8 cellular contexts compared by ENCODE assay signal in the genomic region with DNA sequence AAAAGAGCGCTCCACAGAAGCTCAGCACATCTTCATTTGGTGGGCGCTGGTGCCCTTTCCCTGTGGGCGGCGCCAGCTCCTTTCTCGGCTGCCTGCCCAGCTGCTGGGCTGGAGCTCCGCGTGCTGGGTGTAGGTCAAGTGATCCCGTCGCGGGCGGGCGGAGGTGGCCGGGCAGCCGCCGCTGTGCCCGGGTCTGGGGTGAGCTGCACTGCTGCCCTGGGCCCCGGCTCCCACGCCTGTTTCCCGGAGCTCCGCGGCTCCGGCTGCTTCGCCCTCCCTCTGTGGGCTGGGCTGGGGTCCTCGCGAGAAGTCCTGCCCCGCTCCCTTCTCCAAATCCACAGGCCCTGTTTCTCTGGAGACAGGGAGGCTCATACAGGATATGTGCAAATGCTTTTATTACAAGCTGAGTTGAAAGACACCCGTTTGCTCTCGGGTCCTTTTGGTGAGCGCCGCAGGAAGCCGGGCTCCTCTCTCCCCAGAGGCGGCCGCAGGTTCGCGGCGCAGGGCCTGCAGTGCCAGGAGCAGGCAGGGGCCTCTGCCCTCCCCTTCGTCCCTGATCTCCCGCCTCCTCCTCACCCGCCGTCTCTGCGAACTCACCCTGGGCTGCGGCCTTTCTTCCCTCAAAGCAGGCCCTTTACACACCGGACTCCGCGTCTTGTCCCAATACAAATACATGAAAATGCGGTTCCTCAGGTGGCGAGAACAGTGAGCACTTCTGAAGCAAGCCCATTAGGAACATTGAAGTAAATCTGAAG.
DNase-seq lines count a peak whose midpoint lies in the region; ATAC-seq and TF ChIP-seq lines count a peak whose summit lies in the region.

No MANE protein-coding gene starts in this region.

- H3K9ac ChIP-seq in iPS-20b (ENCODE audit: low read depth, low read length), result peak overlapping the region; percentile 55; the same call in 1 of the 2 replicates

- ATAC-seq in HG02759 (IDR thresholded peaks at IDR 0.05; ENCODE audit: unreplicated experiment) (peak; percentile 67), HG03095 (IDR thresholded peaks at IDR 0.05; ENCODE audit: unreplicated experiment) (no peak)

- H3K9me3 ChIP-seq in SJSA1 (replicated peaks), result no peaks in the 10 kb centered on the region
- H3K9me3 ChIP-seq in breast epithelium, result no peaks in the 10 kb centered on the region
- no peaks in the 10 kb centered on the region for H3K9me3 ChIP-seq in iPS-20b (ENCODE audit: insufficient read depth, low read depth, low read length)

- intact Hi-C loops in breast epithelium (cut with DNase I; ENCODE audit: low total_unique reads), result no loop called here

- 0 out of 2 replicates have a peak, but pooled peaks cover 3% of the 10 kb centered on the region for H3K4me1 ChIP-seq in SJSA1 (replicated peaks)
- H3K4me1 ChIP-seq in breast epithelium, result no peaks in the 10 kb centered on the region
- H3K4me1 ChIP-seq in iPS-20b (ENCODE audit: insufficient read depth, low read length), result peaks cover 4% of the 10 kb centered on the region; the same call in 1 of the 2 replicates

- no peak overlapping the region for H3K27ac ChIP-seq in SJSA1
- peak overlapping the region; percentile 73 to 77 for H3K27ac ChIP-seq in breast epithelium
- H3K27ac ChIP-seq in iPS-20b (ENCODE audit: low read length), result no peak overlapping the region

- no peak for TF ChIP-seq CTCF in breast epithelium (IDR thresholded peaks at IDR 0.05)

- H3K27me3 ChIP-seq in SJSA1 (replicated peaks) (no peaks in the 10 kb centered on the region; the same call in 1 of the 2 replicates), breast epithelium (no peaks in the 10 kb centered on the region), iPS-20b (ENCODE audit: insufficient read depth, low read length) (peaks cover 44% of the 10 kb centered on the region)

- no peaks in the 10 kb centered on the region for H3K36me3 ChIP-seq in SJSA1
- H3K36me3 ChIP-seq in breast epithelium, result no peaks in the 10 kb centered on the region
- no peaks in the 10 kb centered on the region for H3K36me3 ChIP-seq in iPS-20b (ENCODE audit: insufficient read depth, low read depth, low read length)

- DNase-seq in GM04504 (ENCODE audit: low read depth) (peak; percentile 3), SJSA1 (ENCODE audit: low read depth in 1 of 2, low spot score in 2 of 2) (peak; percentile 40 to 52), breast epithelium (ENCODE audit: low spot score in 2 of 2) (peak; percentile 36 to 71), retina (peak; percentile 95), NCI-H1436 (lab: John Stamatoyannopoulos, UW) (no peak)

- no peak for TF ChIP-seq POLR2A in breast epithelium (IDR thresholded peaks at IDR 0.05)

- no peak overlapping the region for H3K4me3 ChIP-seq in SJSA1
- H3K4me3 ChIP-seq in breast epithelium, result peak overlapping the region; percentile 37 to 83 (median 63)
- peak overlapping the region; percentile 75 for H3K4me3 ChIP-seq in iPS-20b (ENCODE audit: low read length)

Comparison
In these comparisons a context has a peak if more than half of its experiments do, and no peak if none do; other contexts are left out.
1. H3K27ac ChIP-seq: peak in breast epithelium (2 of 2); none in SJSA1 (single experiment) and iPS-20b (single experiment).